ENCODE assay signal across 25 cellular contexts in the genomic region with DNA sequence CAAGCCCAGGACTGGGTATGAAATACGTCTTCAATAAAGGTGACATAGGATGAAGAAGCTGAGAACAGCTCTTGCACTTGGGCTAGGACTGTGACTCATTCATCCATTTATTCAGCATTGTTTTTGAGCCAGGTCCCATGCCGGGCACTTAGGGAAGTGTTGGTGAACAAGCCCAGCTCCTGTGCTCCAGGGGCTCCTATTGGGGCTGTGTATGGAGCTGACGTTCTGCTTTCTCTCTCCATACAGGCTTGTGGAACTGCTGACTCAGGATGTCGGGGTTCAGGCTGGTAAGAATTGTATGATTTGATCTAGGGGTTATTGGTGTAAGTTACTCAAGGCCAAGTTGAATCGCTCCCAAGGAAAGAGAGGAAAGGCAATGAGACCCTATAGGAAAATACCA. TPM values are rescaled to one million over a fixed set of nuclear protein-coding genes. Genes with fewer than 3 reads are reported as not detected.
"Had no signal": no experiment of that assay in that cellular context is flagged by ENCODE, and none has a peak within 500 bp of the region (broad histone marks: within the 10 kb centered on the region; RNA-seq: fewer than 3 reads in every experiment).

No MANE protein-coding gene starts in this region.

- DNase-seq: activated CD4-positive, alpha-beta T cell treated with anti-CD3 and anti-CD28 coated beads, Interleukin-2, amount 50 U/mL, for 1 hour; activated CD8-positive, alpha-beta T cell treated with anti-CD3 and anti-CD28 coated beads, Interleukin-2, amount 10 ng/mL, durations not matched to agents 7 days and 5 days; activated naive CD4-positive, alpha-beta T cell treated with Interleukin-2 at 50 U/mL for 16 hours; activated naive CD8-positive, alpha-beta T cell treated with anti-CD3 and anti-CD28 coated beads for 36 hours; activated T-cell treated with anti-CD3 and anti-CD28 coated beads, Interleukin-2, amount 50 U/mL, for 24 hours; cerebellar nuclear complex; cortex of kidney; foreskin fibroblast; immature natural killer cell; kidney glomerular epithelial cell; left ventricle myocardium inferior; midbrain; pancreas; T-helper 17 cell; testis; trophoblast cell; uterus had no signal

- H3K4me1 Mint-ChIP-seq: immature natural killer cell had no signal

- H3K4me3 ChIP-seq: left ventricle myocardium inferior, pancreas, right lobe of liver, skin epidermis, testis, uterus had no signal

- H3K27ac ChIP-seq: left ventricle myocardium inferior, pancreas, right lobe of liver, skin epidermis, testis, uterus had no signal

- H3K9me3 ChIP-seq: pancreas, right lobe of liver, testis, uterus had no signal

- H3K36me3 ChIP-seq: left ventricle myocardium inferior, pancreas, right lobe of liver, uterus had no signal

- H3K4me3 Mint-ChIP-seq: activated CD8-positive, alpha-beta T cell treated with anti-CD3 and anti-CD28 coated beads, Interleukin-2, amount 10 ng/mL, durations not matched to agents 7 days and 5 days; activated naive CD8-positive, alpha-beta T cell treated with anti-CD3 and anti-CD28 coated beads for 36 hours; activated T-cell treated with anti-CD3 and anti-CD28 coated beads, Interleukin-2, amount 50 U/mL, for 24 hours; activated T-helper 17 cell treated with anti-CD3 and anti-CD28 coated beads, Interleukin-2, amount 50 U/mL, for 72 hours; immature natural killer cell; natural killer cell treated with Interleukin-12 subunit alpha and Interleukin-12 subunit beta and Interleukin-15 and Interleukin-18, amount 100 ng/mL, for 72 hours; stimulated activated memory B cell treated with anti-CD40 and anti-IgM and Interleukin-4, amounts not matched to agents 10 μg/mL and 1 μg/mL and 100 μg/mL, for 72 hours; T-helper 17 cell had no signal

- H3K27me3 ChIP-seq: pancreas, right lobe of liver, testis, uterus had no signal

- H3K27ac Mint-ChIP-seq: activated CD8-positive, alpha-beta T cell treated with anti-CD3 and anti-CD28 coated beads, Interleukin-2, amount 10 ng/mL, durations not matched to agents 7 days and 5 days; activated naive CD8-positive, alpha-beta T cell treated with anti-CD3 and anti-CD28 coated beads for 36 hours; activated T-cell treated with anti-CD3 and anti-CD28 coated beads, Interleukin-2, amount 50 U/mL, for 24 hours; activated T-helper 17 cell treated with anti-CD3 and anti-CD28 coated beads, Interleukin-2, amount 50 U/mL, for 72 hours; immature natural killer cell; natural killer cell treated with Interleukin-12 subunit alpha and Interleukin-12 subunit beta and Interleukin-15 and Interleukin-18, amount 100 ng/mL, for 72 hours; stimulated activated memory B cell treated with anti-CD40 and anti-IgM and Interleukin-4, amounts not matched to agents 10 μg/mL and 1 μg/mL and 100 μg/mL, for 72 hours; T-helper 17 cell had no signal

- H3K36me3 Mint-ChIP-seq: immature natural killer cell had no signal

- H3K4me1 ChIP-seq: left ventricle myocardium inferior, pancreas, right lobe of liver, testis, uterus had no signal

RNA-seq across cellular contexts. Expression of a gene that starts 24.0 kb away (rescaled TPM):
- total RNA-seq: bronchial epithelial cell; epithelial cell of proximal tubule; natural killer cell treated with Interleukin-12 subunit alpha and Interleukin-12 subunit beta and Interleukin-15 and Interleukin-18, amount 100 ng/mL, for 72 hours had no signal
- polyA plus RNA-seq: fibroblast of lung had no signal
